Comparison of ENCODE assay signal across 17 cellular contexts in genomic region chr6:53436904-53437303, GRCh38.
A peak's percentile ranks its signal among the peaks of the same experiment; 100 is the strongest.
DNase-seq lines count a peak whose midpoint lies in the region; ATAC-seq, FAIRE-seq and TF ChIP-seq lines count a peak whose summit lies in the region.
"Had no signal": no experiment of that assay in that cellular context is flagged by ENCODE, and none has a peak within 500 bp of the region (broad histone marks: within the 10 kb centered on the region; RNA-seq: fewer than 3 reads in every experiment).

No MANE protein-coding gene starts in this region.

- H3K9me3 Mint-ChIP-seq in astrocyte (ENCODE audit: unreplicated experiment), result no peaks in the 10 kb centered on the region
- H3K9me3 Mint-ChIP-seq: dendritic cell treated with granulocyte-macrophage colony-stimulating factor and Interleukin-4, amounts not matched to agents 40 ng/mL and 50 ng/mL, for 4 days; nephron progenitor cell; type B pancreatic cell; WTC11 had no signal

- no peaks in the 10 kb centered on the region for H3K27me3 Mint-ChIP-seq in astrocyte (ENCODE audit: low read depth, unreplicated experiment)
- H3K27me3 Mint-ChIP-seq: dendritic cell treated with granulocyte-macrophage colony-stimulating factor and Interleukin-4, amounts not matched to agents 40 ng/mL and 50 ng/mL, for 4 days had no signal

- H3K4me2 ChIP-seq in A549 (no peak overlapping the region), astrocyte (ENCODE audit: low read length) (peak overlapping the region; percentile 36)

- DNase-seq in A549 (ENCODE audit: low read depth in 1 of 2, low spot score in 1 of 2), result no peak
- peak; percentile 45 for DNase-seq in astrocyte (ENCODE audit: low read depth)
- DNase-seq in fibroblast of villous mesenchyme (ENCODE audit: low read depth), result peak; percentile 32
- DNase-seq in GDM1 (lab: John Stamatoyannopoulos, UW), result no peak
- no peak for DNase-seq in MG63
- DNase-seq in RCC 7860 (ENCODE audit: low spot score), result no peak
- DNase-seq: KG1; NCI-H187 treated with DMSO at 0.1 percent for 48 hours; stimulated activated CD4-positive, alpha-beta T cell treated with anti-CD3 and anti-CD28 coated beads, Interleukin-1b, Interleukin-23, amount 100 ng/mL, for 48 hours had no signal

- TF ChIP-seq CTCF in A549 (IDR thresholded peaks at IDR 0.05) (no peak), astrocyte (IDR thresholded peaks at IDR 0.05; ENCODE audit: insufficient read depth, low read depth, low read length) (no peak), fibroblast of villous mesenchyme (IDR thresholded peaks at IDR 0.05; ENCODE audit: insufficient read depth, low read depth, low read length) (no peak)

- H2AFZ ChIP-seq in astrocyte (ENCODE audit: low read depth, low read length), result peak overlapping the region; percentile 3

- H3K9me3 ChIP-seq in A549, result no peaks in the 10 kb centered on the region
- H3K9me3 ChIP-seq in astrocyte (ENCODE audit: insufficient read depth, low read depth, low read length), result no peaks in the 10 kb centered on the region
- no peaks in the 10 kb centered on the region for H3K9me3 ChIP-seq in MG63
- H3K9me3 ChIP-seq: right atrium auricular region had no signal

- H3K4me1 ChIP-seq in A549 (peaks cover 25% of the 10 kb centered on the region), astrocyte (ENCODE audit: insufficient read depth, low read length) (peaks cover 6% of the 10 kb centered on the region)

- no peaks in the 10 kb centered on the region for H3K27me3 ChIP-seq in astrocyte (ENCODE audit: insufficient read depth, low read length)
- H3K27me3 ChIP-seq in MG63, result no peaks in the 10 kb centered on the region
- H3K27me3 ChIP-seq: right atrium auricular region had no signal

- H3K27ac ChIP-seq in A549, result peak overlapping the region; percentile 58 to 73; a peak in 4 of 6 replicates
- H3K27ac ChIP-seq in astrocyte (ENCODE audit: low read depth, low read length), result peak overlapping the region; percentile 25
- H3K27ac ChIP-seq: right atrium auricular region had no signal

- CTCF ChIA-PET in A549 (lab: Yijun Ruan, JAX), result interaction anchor here (0.7 to 5.2 kb wide), 15 partner anchors 9 to 282 kb away, joined by 3 to 40 read pairs (median 3); no protein-coding TSS in a partner anchor

- peak overlapping the region; percentile 15 for H3K9ac ChIP-seq in astrocyte (ENCODE audit: low read length)

- no peak overlapping the region for H3K4me3 Mint-ChIP-seq in astrocyte (ENCODE audit: unreplicated experiment)
- H3K4me3 Mint-ChIP-seq: activated naive CD8-positive, alpha-beta T cell; dendritic cell treated with granulocyte-macrophage colony-stimulating factor and Interleukin-4, amounts not matched to agents 40 ng/mL and 50 ng/mL, for 4 days; nephron progenitor cell; type B pancreatic cell; WTC11 had no signal

- POLR2A ChIA-PET in A549 (lab: Yijun Ruan, JAX), result no interaction called here

- 11% methylated on average over 2 of the region's 2 CpGs for WGBS in A549 (ENCODE audit: missing lambda C conversion rate)

- TF ChIP-seq POLR2A in A549 (IDR thresholded peaks at IDR 0.05; ENCODE audit: low read length), result no peak

- no peak for TF ChIP-seq RAD21 in A549 (conservative IDR thresholded peaks at IDR 0.05 in 1 of 2, IDR thresholded peaks at IDR 0.05 in 1 of 2)

- H3K79me2 ChIP-seq in astrocyte (ENCODE audit: insufficient read depth, low read length), result no peaks in the 10 kb centered on the region

- H3K36me3 Mint-ChIP-seq in astrocyte (ENCODE audit: low read depth, unreplicated experiment), result no peaks in the 10 kb centered on the region
- H3K36me3 Mint-ChIP-seq: activated naive CD8-positive, alpha-beta T cell; type B pancreatic cell; WTC11 had no signal

- FAIRE-seq in A549 (lab: Jason Lieb, UNC), result no peak
- FAIRE-seq in astrocyte (lab: Jason Lieb, UNC), result no peak
- no peak for FAIRE-seq in RCC 7860 (lab: Jason Lieb, UNC)

- ATAC-seq in A549 (no peak), HG02885 (IDR thresholded peaks at IDR 0.05; ENCODE audit: poor library complexity, unreplicated experiment) (peak; percentile 22), GM21515 (IDR thresholded peaks at IDR 0.05; ENCODE audit: unreplicated experiment) (no peak)

- TF ChIP-seq EP300 in A549 (IDR thresholded peaks at IDR 0.05), result no peak

- H3K36me3 ChIP-seq in astrocyte (ENCODE audit: insufficient read depth, low read length), result no peaks in the 10 kb centered on the region
- H3K36me3 ChIP-seq in MG63, result no peaks in the 10 kb centered on the region
- H3K36me3 ChIP-seq: right atrium auricular region had no signal

- H3K4me3 ChIP-seq in A549, result no peak overlapping the region
- H3K4me3 ChIP-seq in astrocyte (ENCODE audit: insufficient read depth, low read depth, low read length), result no peak overlapping the region
- H3K4me3 ChIP-seq in fibroblast of villous mesenchyme (ENCODE audit: low read depth, low read length), result no peak overlapping the region
- H3K4me3 ChIP-seq in MG63, result no peak overlapping the region
- H3K4me3 ChIP-seq: right atrium auricular region had no signal

- peaks cover 33% of the 10 kb centered on the region for H3K4me1 Mint-ChIP-seq in astrocyte (ENCODE audit: low read depth, unreplicated experiment)
- H3K4me1 Mint-ChIP-seq: WTC11 had no signal

- H3K27ac Mint-ChIP-seq in astrocyte (ENCODE audit: unreplicated experiment), result peak overlapping the region; percentile 85
- H3K27ac Mint-ChIP-seq: activated naive CD8-positive, alpha-beta T cell; dendritic cell treated with granulocyte-macrophage colony-stimulating factor and Interleukin-4, amounts not matched to agents 40 ng/mL and 50 ng/mL, for 4 days; nephron progenitor cell; WTC11 had no signal

- no peaks in the 10 kb centered on the region for H4K20me1 ChIP-seq in astrocyte (ENCODE audit: insufficient read depth, low read length)

TF ChIP-seq in A549, 52 proteins besides CTCF, POLR2A, EP300 and RAD21:
- TF ChIP-seq MYC (IDR thresholded peaks at IDR 0.05; ENCODE audit: borderline replicate concordance, low read length) (no peak), HOXB13 (CRISPR knock-in tag; IDR thresholded peaks at IDR 0.05; ENCODE audit: low read depth) (no peak), ZNF302 (CRISPR knock-in tag; IDR thresholded peaks at IDR 0.05) (no peak), RNF2 (IDR thresholded peaks at IDR 0.05; ENCODE audit: borderline replicate concordance, low read depth) (no peak), TP53 (CRISPR knock-in tag; IDR thresholded peaks at IDR 0.05) (no peak), KDM1A (IDR thresholded peaks at IDR 0.05; ENCODE audit: low read depth) (no peak), TFCP2L1 (CRISPR knock-in tag; IDR thresholded peaks at IDR 0.05) (no peak)
- TF ChIP-seq, protein P1, sequence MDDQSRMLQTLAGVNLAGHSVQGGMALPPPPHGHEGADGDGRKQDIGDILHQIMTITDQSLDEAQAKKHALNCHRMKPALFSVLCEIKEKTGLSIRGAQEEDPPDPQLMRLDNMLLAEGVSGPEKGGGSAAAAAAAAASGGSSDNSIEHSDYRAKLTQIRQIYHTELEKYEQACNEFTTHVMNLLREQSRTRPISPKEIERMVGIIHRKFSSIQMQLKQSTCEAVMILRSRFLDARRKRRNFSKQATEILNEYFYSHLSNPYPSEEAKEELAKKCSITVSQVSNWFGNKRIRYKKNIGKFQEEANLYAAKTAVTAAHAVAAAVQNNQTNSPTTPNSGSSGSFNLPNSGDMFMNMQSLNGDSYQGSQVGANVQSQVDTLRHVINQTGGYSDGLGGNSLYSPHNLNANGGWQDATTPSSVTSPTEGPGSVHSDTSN (IDR thresholded peaks at IDR 0.05), result no peak
- TF ChIP-seq, protein P2, sequence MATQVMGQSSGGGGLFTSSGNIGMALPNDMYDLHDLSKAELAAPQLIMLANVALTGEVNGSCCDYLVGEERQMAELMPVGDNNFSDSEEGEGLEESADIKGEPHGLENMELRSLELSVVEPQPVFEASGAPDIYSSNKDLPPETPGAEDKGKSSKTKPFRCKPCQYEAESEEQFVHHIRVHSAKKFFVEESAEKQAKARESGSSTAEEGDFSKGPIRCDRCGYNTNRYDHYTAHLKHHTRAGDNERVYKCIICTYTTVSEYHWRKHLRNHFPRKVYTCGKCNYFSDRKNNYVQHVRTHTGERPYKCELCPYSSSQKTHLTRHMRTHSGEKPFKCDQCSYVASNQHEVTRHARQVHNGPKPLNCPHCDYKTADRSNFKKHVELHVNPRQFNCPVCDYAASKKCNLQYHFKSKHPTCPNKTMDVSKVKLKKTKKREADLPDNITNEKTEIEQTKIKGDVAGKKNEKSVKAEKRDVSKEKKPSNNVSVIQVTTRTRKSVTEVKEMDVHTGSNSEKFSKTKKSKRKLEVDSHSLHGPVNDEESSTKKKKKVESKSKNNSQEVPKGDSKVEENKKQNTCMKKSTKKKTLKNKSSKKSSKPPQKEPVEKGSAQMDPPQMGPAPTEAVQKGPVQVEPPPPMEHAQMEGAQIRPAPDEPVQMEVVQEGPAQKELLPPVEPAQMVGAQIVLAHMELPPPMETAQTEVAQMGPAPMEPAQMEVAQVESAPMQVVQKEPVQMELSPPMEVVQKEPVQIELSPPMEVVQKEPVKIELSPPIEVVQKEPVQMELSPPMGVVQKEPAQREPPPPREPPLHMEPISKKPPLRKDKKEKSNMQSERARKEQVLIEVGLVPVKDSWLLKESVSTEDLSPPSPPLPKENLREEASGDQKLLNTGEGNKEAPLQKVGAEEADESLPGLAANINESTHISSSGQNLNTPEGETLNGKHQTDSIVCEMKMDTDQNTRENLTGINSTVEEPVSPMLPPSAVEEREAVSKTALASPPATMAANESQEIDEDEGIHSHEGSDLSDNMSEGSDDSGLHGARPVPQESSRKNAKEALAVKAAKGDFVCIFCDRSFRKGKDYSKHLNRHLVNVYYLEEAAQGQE (IDR thresholded peaks at IDR 0.05), result no peak
- TF ChIP-seq, protein P3, sequence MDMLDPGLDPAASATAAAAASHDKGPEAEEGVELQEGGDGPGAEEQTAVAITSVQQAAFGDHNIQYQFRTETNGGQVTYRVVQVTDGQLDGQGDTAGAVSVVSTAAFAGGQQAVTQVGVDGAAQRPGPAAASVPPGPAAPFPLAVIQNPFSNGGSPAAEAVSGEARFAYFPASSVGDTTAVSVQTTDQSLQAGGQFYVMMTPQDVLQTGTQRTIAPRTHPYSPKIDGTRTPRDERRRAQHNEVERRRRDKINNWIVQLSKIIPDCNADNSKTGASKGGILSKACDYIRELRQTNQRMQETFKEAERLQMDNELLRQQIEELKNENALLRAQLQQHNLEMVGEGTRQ (IDR thresholded peaks at IDR 0.05), result no peak

Comparison
In these comparisons a context has a peak if more than half of its experiments do, and no peak if none do; other contexts are left out.
1. DNase-seq: peak in astrocyte (single experiment) and fibroblast of villous mesenchyme (single experiment); none in A549 (0 of 2), GDM1 (single experiment), MG63 (single experiment) and RCC 7860 (single experiment).